ENCODE assay signal across 9 cellular contexts in the genomic region with DNA sequence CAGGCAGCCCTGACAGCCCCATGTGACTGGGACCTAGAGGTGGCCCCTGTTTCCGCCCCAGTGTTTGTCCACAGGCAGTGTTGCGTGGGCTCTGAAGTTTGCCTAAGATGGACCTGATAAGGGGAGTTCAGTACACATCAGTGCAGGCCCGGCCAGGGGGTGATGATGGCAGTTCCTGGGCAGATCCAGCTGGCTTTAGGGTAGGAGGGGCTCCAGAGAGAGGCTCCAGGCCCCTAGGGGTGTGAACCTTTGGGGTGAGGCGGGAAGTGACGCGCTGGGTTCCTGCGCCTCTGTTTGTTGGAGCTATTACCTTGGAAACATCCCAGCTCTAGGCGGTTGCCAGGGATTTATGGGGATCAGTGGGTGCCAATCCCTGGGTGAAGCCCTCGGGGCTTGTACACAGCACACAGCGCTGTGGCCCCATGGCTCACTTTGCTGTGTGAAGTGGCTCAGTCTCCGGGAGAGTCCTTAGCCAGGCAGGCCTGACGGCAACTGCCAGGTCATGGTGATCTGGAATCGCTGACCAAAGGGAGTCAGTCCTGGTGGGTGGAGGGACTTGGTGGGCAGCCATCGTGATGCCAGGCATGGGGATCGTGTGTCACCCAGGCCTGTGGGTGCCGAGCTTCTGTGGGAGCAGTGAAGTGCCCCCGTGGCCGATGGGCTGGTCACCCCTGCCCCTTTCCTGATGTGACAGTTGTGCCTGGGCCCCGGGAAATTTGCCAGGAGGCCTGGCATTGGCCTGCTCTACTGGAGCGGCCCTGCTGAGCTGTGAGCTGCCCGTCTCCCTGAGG.
DNase-seq lines count a peak whose midpoint lies in the region; ATAC-seq, FAIRE-seq and TF ChIP-seq lines count a peak whose summit lies in the region.
"Had no signal": no experiment of that assay in that cellular context is flagged by ENCODE, and none has a peak within 500 bp of the region (broad histone marks: within the 10 kb centered on the region; RNA-seq: fewer than 3 reads in every experiment).

No MANE protein-coding gene starts in this region.

- peak overlapping the region; percentile 80 for H3K4me2 ChIP-seq in astrocyte (ENCODE audit: low read length)

- ATAC-seq in upper lobe of right lung (peak; percentile 56), HG02938 (IDR thresholded peaks at IDR 0.05; ENCODE audit: unreplicated experiment) (no peak)

- peaks cover 27% of the 10 kb centered on the region for H3K4me1 Mint-ChIP-seq in astrocyte (ENCODE audit: low read depth, unreplicated experiment)
- H3K4me1 Mint-ChIP-seq in activated T-helper 2 cell treated with anti-CD3 and anti-CD28 coated beads, Interferon-gamma antibody, Interleukin-2, Interleukin-4, amounts not matched to agents 10 μg/mL and 5 μg/mL and 100 μg/mL, durations not matched to agents 14 hours and 24 hours and 36 hours (ENCODE audit: low read depth): peaks cover 10% of the 10 kb centered on the region

- H2AFZ ChIP-seq in astrocyte (ENCODE audit: low read depth, low read length): no peak overlapping the region

- H3K9ac ChIP-seq in astrocyte (ENCODE audit: low read length): peak overlapping the region; percentile 81

- H3K4me3 Mint-ChIP-seq in astrocyte (ENCODE audit: unreplicated experiment): no peak overlapping the region
- no peak overlapping the region for H3K4me3 Mint-ChIP-seq in activated T-helper 2 cell treated with anti-CD3 and anti-CD28 coated beads, Interferon-gamma antibody, Interleukin-2, Interleukin-4, amounts not matched to agents 10 μg/mL and 5 μg/mL and 100 μg/mL, durations not matched to agents 14 hours and 24 hours and 36 hours (ENCODE audit: low read depth)
- H3K4me3 Mint-ChIP-seq: natural killer cell treated with Interleukin-12 subunit alpha and Interleukin-12 subunit beta and Interleukin-15 and Interleukin-18, amount 100 ng/mL, for 72 hours had no signal

- no peaks in the 10 kb centered on the region for H3K9me3 ChIP-seq in astrocyte (ENCODE audit: insufficient read depth, low read depth, low read length)
- H3K9me3 ChIP-seq in upper lobe of right lung: no peaks in the 10 kb centered on the region

- H3K4me3 ChIP-seq in astrocyte (ENCODE audit: insufficient read depth, low read depth, low read length) (no peak overlapping the region), upper lobe of right lung (no peak overlapping the region)

- no peak overlapping the region for H3K27ac Mint-ChIP-seq in astrocyte (ENCODE audit: unreplicated experiment)
- no peak overlapping the region for H3K27ac Mint-ChIP-seq in activated T-helper 2 cell treated with anti-CD3 and anti-CD28 coated beads, Interferon-gamma antibody, Interleukin-2, Interleukin-4, amounts not matched to agents 10 μg/mL and 5 μg/mL and 100 μg/mL, durations not matched to agents 14 hours and 24 hours and 36 hours
- H3K27ac Mint-ChIP-seq: natural killer cell treated with Interleukin-12 subunit alpha and Interleukin-12 subunit beta and Interleukin-15 and Interleukin-18, amount 100 ng/mL, for 72 hours had no signal

- H3K4me1 ChIP-seq in astrocyte (ENCODE audit: insufficient read depth, low read length): peaks cover 59% of the 10 kb centered on the region
- H3K4me1 ChIP-seq in upper lobe of right lung: peaks cover 21% of the 10 kb centered on the region

- intact Hi-C loops in upper lobe of right lung (cut with DNase I): no loop called here
- intact Hi-C loops in activated T-helper 2 cell treated with anti-CD3 and anti-CD28 coated beads, Interferon-gamma antibody, Interleukin-2, Interleukin-4, amounts not matched to agents 10 μg/mL and 5 μg/mL and 100 μg/mL, durations not matched to agents 14 hours and 24 hours and 36 hours (cut with micrococcal nuclease): no loop called here

- H3K27me3 ChIP-seq in astrocyte (ENCODE audit: insufficient read depth, low read length) (no peaks in the 10 kb centered on the region), upper lobe of right lung (no peaks in the 10 kb centered on the region)

- peaks cover 1% of the 10 kb centered on the region for H3K36me3 Mint-ChIP-seq in astrocyte (ENCODE audit: low read depth, unreplicated experiment)
- no peaks in the 10 kb centered on the region for H3K36me3 Mint-ChIP-seq in activated T-helper 2 cell treated with anti-CD3 and anti-CD28 coated beads, Interferon-gamma antibody, Interleukin-2, Interleukin-4, amounts not matched to agents 10 μg/mL and 5 μg/mL and 100 μg/mL, durations not matched to agents 14 hours and 24 hours and 36 hours (ENCODE audit: low read depth)
- H3K36me3 Mint-ChIP-seq: natural killer cell treated with Interleukin-12 subunit alpha and Interleukin-12 subunit beta and Interleukin-15 and Interleukin-18, amount 100 ng/mL, for 72 hours had no signal

- H3K27me3 Mint-ChIP-seq in astrocyte (ENCODE audit: low read depth, unreplicated experiment): peaks cover 7% of the 10 kb centered on the region
- H3K27me3 Mint-ChIP-seq in activated T-helper 2 cell treated with anti-CD3 and anti-CD28 coated beads, Interferon-gamma antibody, Interleukin-2, Interleukin-4, amounts not matched to agents 10 μg/mL and 5 μg/mL and 100 μg/mL, durations not matched to agents 14 hours and 24 hours and 36 hours (ENCODE audit: low read depth): peaks cover 19% of the 10 kb centered on the region

- no peak for FAIRE-seq in astrocyte (lab: Jason Lieb, UNC)

- no peaks in the 10 kb centered on the region for H4K20me1 ChIP-seq in astrocyte (ENCODE audit: insufficient read depth, low read length)

- H3K79me2 ChIP-seq in astrocyte (ENCODE audit: insufficient read depth, low read length): peaks cover 16% of the 10 kb centered on the region

- H3K27ac ChIP-seq in astrocyte (ENCODE audit: low read depth, low read length) (peak overlapping the region; percentile 88), upper lobe of right lung (peak overlapping the region; percentile 76)

- TF ChIP-seq CTCF in astrocyte (IDR thresholded peaks at IDR 0.05; ENCODE audit: insufficient read depth, low read depth, low read length) (no peak), upper lobe of right lung (IDR thresholded peaks at IDR 0.05) (no peak)

- H3K9me3 Mint-ChIP-seq in astrocyte (ENCODE audit: unreplicated experiment): no peaks in the 10 kb centered on the region
- no peaks in the 10 kb centered on the region for H3K9me3 Mint-ChIP-seq in activated T-helper 2 cell treated with anti-CD3 and anti-CD28 coated beads, Interferon-gamma antibody, Interleukin-2, Interleukin-4, amounts not matched to agents 10 μg/mL and 5 μg/mL and 100 μg/mL, durations not matched to agents 14 hours and 24 hours and 36 hours
- H3K9me3 Mint-ChIP-seq: natural killer cell treated with Interleukin-12 subunit alpha and Interleukin-12 subunit beta and Interleukin-15 and Interleukin-18, amount 100 ng/mL, for 72 hours had no signal

- DNase-seq in DMS53 (lab: John Stamatoyannopoulos, UW): peak; percentile 26
- DNase-seq in DMS53 treated with DMSO at 0.1 percent for 48 hours (lab: John Stamatoyannopoulos, UW; ENCODE audit: unreplicated experiment): no peak
- peak; percentile 75 for DNase-seq in astrocyte (ENCODE audit: low read depth)
- peak; percentile 82 for DNase-seq in left kidney (ENCODE audit: low read depth, low spot score)
- DNase-seq in upper lobe of right lung: peak; percentile 85
- DNase-seq in activated T-helper 2 cell treated with anti-CD3 and anti-CD28 coated beads, Interferon-gamma antibody, Interleukin-2, Interleukin-4, amounts not matched to agents 10 μg/mL and 5 μg/mL and 100 μg/mL, durations not matched to agents 14 hours and 24 hours and 36 hours (ENCODE audit: low spot score): no peak
- DNase-seq in NCI-H524 treated with DMSO at 0.1 percent for 48 hours (lab: John Stamatoyannopoulos, UW): no peak

- no peaks in the 10 kb centered on the region for H3K36me3 ChIP-seq in astrocyte (ENCODE audit: insufficient read depth, low read length)
- no peaks in the 10 kb centered on the region for H3K36me3 ChIP-seq in upper lobe of right lung

Comparison
In these comparisons a context has a peak if more than half of its experiments do, and no peak if none do; other contexts are left out.
1. DNase-seq: peak in DMS53 (single experiment), astrocyte (single experiment), left kidney (single experiment) and upper lobe of right lung (single experiment); none in DMS53 treated with DMSO at 0.1 percent for 48 hours (single experiment), activated T-helper 2 cell treated with anti-CD3 and anti-CD28 coated beads, Interferon-gamma antibody, Interleukin-2, Interleukin-4, amounts not matched to agents 10 μg/mL and 5 μg/mL and 100 μg/mL, durations not matched to agents 14 hours and 24 hours and 36 hours (single experiment) and NCI-H524 treated with DMSO at 0.1 percent for 48 hours (single experiment).